ENCODE assay signal across 31 cellular contexts in the genomic region with DNA sequence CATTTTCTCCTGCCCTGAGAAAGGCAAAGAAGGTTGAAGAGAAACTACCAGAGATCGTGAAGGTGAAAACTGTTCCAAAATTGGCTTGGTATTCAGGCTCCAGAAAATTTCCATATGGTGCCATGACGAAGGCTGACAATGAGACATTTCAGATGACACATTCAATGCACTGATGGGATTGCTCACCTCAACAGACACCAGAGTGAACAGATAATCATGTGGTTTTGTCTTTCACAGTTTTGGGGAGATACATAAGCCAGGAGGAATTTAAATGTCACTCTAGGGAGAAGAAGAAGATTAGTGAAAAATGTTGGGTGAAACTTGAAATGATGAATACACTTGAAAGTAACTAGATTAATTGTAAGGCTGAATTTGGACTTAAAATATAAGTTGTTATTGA.
"Had no signal": no experiment of that assay in that cellular context is flagged by ENCODE, and none has a peak within 500 bp of the region (broad histone marks: within the 10 kb centered on the region; RNA-seq: fewer than 3 reads in every experiment).

No MANE protein-coding gene starts in this region.

- H3K36me3 Mint-ChIP-seq: activated naive CD8-positive, alpha-beta T cell; WTC11 had no signal

- H3K27me3 ChIP-seq: brain microvascular endothelial cell, esophagus squamous epithelium, gastrocnemius medialis, heart right ventricle, hepatocyte had no signal

- H2AFZ ChIP-seq: hepatocyte had no signal

- H3K36me3 ChIP-seq: brain microvascular endothelial cell, esophagus squamous epithelium, gastrocnemius medialis, heart right ventricle had no signal

- DNase-seq: activated CD4-positive, alpha-beta memory T cell treated with anti-CD3 and anti-CD28 coated beads, Interleukin-2, amount 10 ng/mL, durations not matched to agents 7 days and 5 days; activated CD4-positive, alpha-beta T cell treated with anti-CD3 and anti-CD28 coated beads for 1 hour; activated CD4-positive, alpha-beta T cell treated with anti-CD3 and anti-CD28 coated beads for 4 hours; activated CD4-positive, alpha-beta T cell treated with anti-CD3 and anti-CD28 coated beads, Interleukin-2, amount 10 ng/mL, durations not matched to agents 7 days and 5 days; activated CD4-positive, alpha-beta T cell treated with anti-CD3 and anti-CD28 coated beads, Interleukin-2, amount 50 U/mL, for 4 hours; activated CD8-positive, alpha-beta memory T cell treated with anti-CD3 and anti-CD28 coated beads, Interleukin-2, amount 50 U/mL, for 48 hours; activated effector memory CD4-positive, alpha-beta T cell treated with Interleukin-2 at 50 U/mL for 16 hours; activated gamma-delta T cell treated with Interleukin-2 at 50 U/mL for 16 hours; activated naive CD4-positive, alpha-beta T cell treated with anti-CD3 and anti-CD28 coated beads, Interleukin-2, amount 50 U/mL, for 16 hours; activated naive CD4-positive, alpha-beta T cell treated with Interleukin-2 at 50 U/mL for 16 hours; activated T-cell treated with anti-CD3 and anti-CD28 coated beads for 4 hours; activated T-cell treated with anti-CD3 and anti-CD28 coated beads, Interleukin-2, amount 50 U/mL, for 24 hours; amniotic stem cell; anterior cingulate cortex; brain microvascular endothelial cell; caudate nucleus; cortex of kidney; dermis blood vessel endothelial cell; effector CD4-positive, alpha-beta T cell; effector memory CD8-positive, alpha-beta T cell; esophagus squamous epithelium; foreskin fibroblast; gastrocnemius medialis; heart right ventricle; T-helper 2 cell had no signal

- H3K4me3 Mint-ChIP-seq: activated CD4-positive, alpha-beta memory T cell treated with anti-CD3 and anti-CD28 coated beads, Interleukin-2, amount 10 ng/mL, durations not matched to agents 7 days and 5 days; activated CD4-positive, alpha-beta T cell treated with anti-CD3 and anti-CD28 coated beads, Interleukin-2, amount 10 ng/mL, durations not matched to agents 7 days and 5 days; activated naive CD8-positive, alpha-beta T cell; activated T-cell treated with anti-CD3 and anti-CD28 coated beads, Interleukin-2, amount 50 U/mL, for 24 hours; activated T-helper 17 cell treated with anti-CD3 and anti-CD28 coated beads, Interleukin-2, amount 50 U/mL, for 72 hours; effector memory CD8-positive, alpha-beta T cell; WTC11 had no signal

- H3K4me1 Mint-ChIP-seq: activated CD4-positive, alpha-beta memory T cell treated with anti-CD3 and anti-CD28 coated beads, Interleukin-2, amount 10 ng/mL, durations not matched to agents 7 days and 5 days; activated CD4-positive, alpha-beta T cell treated with anti-CD3 and anti-CD28 coated beads, Interleukin-2, amount 10 ng/mL, durations not matched to agents 7 days and 5 days; activated T-helper 17 cell treated with anti-CD3 and anti-CD28 coated beads, Interleukin-2, amount 50 U/mL, for 72 hours; WTC11 had no signal

- H3K27me3 Mint-ChIP-seq: activated CD4-positive, alpha-beta memory T cell treated with anti-CD3 and anti-CD28 coated beads, Interleukin-2, amount 10 ng/mL, durations not matched to agents 7 days and 5 days; activated CD4-positive, alpha-beta T cell treated with anti-CD3 and anti-CD28 coated beads, Interleukin-2, amount 10 ng/mL, durations not matched to agents 7 days and 5 days; activated naive CD8-positive, alpha-beta T cell; activated T-cell treated with anti-CD3 and anti-CD28 coated beads, Interleukin-2, amount 50 U/mL, for 24 hours; activated T-helper 17 cell treated with anti-CD3 and anti-CD28 coated beads, Interleukin-2, amount 50 U/mL, for 72 hours; effector memory CD8-positive, alpha-beta T cell had no signal

- H3K4me1 ChIP-seq: esophagus squamous epithelium, gastrocnemius medialis, heart right ventricle had no signal

- H3K79me2 ChIP-seq: hepatocyte had no signal

- H3K9me3 ChIP-seq: esophagus squamous epithelium, gastrocnemius medialis had no signal

- ATAC-seq: activated T-helper 17 cell treated with anti-CD3 and anti-CD28 coated beads, Interleukin-2, amount 50 U/mL, for 72 hours; effector memory CD8-positive, alpha-beta T cell; gastrocnemius medialis; heart right ventricle; WTC11 had no signal

- H3K4me3 ChIP-seq: esophagus squamous epithelium, gastrocnemius medialis, heart right ventricle, hepatocyte had no signal

- H3K4me2 ChIP-seq: hepatocyte had no signal

- H3K27ac Mint-ChIP-seq: activated CD4-positive, alpha-beta memory T cell treated with anti-CD3 and anti-CD28 coated beads, Interleukin-2, amount 10 ng/mL, durations not matched to agents 7 days and 5 days; activated CD4-positive, alpha-beta T cell treated with anti-CD3 and anti-CD28 coated beads, Interleukin-2, amount 10 ng/mL, durations not matched to agents 7 days and 5 days; activated naive CD8-positive, alpha-beta T cell; activated T-cell treated with anti-CD3 and anti-CD28 coated beads, Interleukin-2, amount 50 U/mL, for 24 hours; activated T-helper 17 cell treated with anti-CD3 and anti-CD28 coated beads, Interleukin-2, amount 50 U/mL, for 72 hours; effector memory CD8-positive, alpha-beta T cell; WTC11 had no signal

- H3K27ac ChIP-seq: brain microvascular endothelial cell, epithelial cell of prostate, esophagus squamous epithelium, gastrocnemius medialis, heart right ventricle, hepatocyte, VCaP had no signal
